13 cellular contexts compared by ENCODE assay signal in genomic region chr5:150490754-150491153, GRCh38. TPM values are rescaled to one million over a fixed set of nuclear protein-coding genes. Genes with fewer than 3 reads are reported as not detected.
DNase-seq lines count a peak whose midpoint lies in the region; ATAC-seq and TF ChIP-seq lines count a peak whose summit lies in the region.
"Had no signal": no experiment of that assay in that cellular context is flagged by ENCODE, and none has a peak within 500 bp of the region (broad histone marks: within the 10 kb centered on the region; RNA-seq: fewer than 3 reads in every experiment).

No MANE protein-coding gene starts in this region.

- no peak for ATAC-seq in gastrocnemius medialis
- ATAC-seq in CD8-positive, alpha-beta T cell, result no peak
- ATAC-seq: T-cell had no signal

- in situ Hi-C loops in gastrocnemius medialis (cut with MboI; ENCODE audit: low sequenced_read_pairs in 4 of 4), result no loop called here

- H3K36me3 ChIP-seq in OCI-LY7 (ENCODE audit: insufficient read depth, low read length) (no peaks in the 10 kb centered on the region), esophagus squamous epithelium (peaks cover 0 to 5% (median 0%) of the 10 kb centered on the region in 3 donors), gastrocnemius medialis (no peaks in the 10 kb centered on the region)
- no peaks in the 10 kb centered on the region for H3K36me3 ChIP-seq in CD8-positive, alpha-beta T cell (ENCODE audit: insufficient read depth, low read length)

- CTCF ChIA-PET in OCI-LY7 (lab: Charles Lee; ENCODE audit: unreplicated experiment), result interaction anchor here (1.7 to 2.3 kb wide), 3 partner anchors 8 to 31 kb away, joined by 5 to 10 read pairs (median 9); no protein-coding TSS in a partner anchor
- CTCF ChIA-PET in CD8-positive, alpha-beta T cell (lab: Charles Lee), result interaction anchor here (1.0 kb wide), 1 partner anchor 14 kb away, joined by 3 read pairs; no protein-coding TSS in a partner anchor

- H3K4me1 Mint-ChIP-seq in CD14-positive monocyte, result peaks cover 66% of the 10 kb centered on the region
- peaks cover 8% of the 10 kb centered on the region for H3K4me1 Mint-ChIP-seq in CD8-positive, alpha-beta T cell (ENCODE audit: low read depth)

- H3K4me3 Mint-ChIP-seq in CD14-positive monocyte, result peak overlapping the region; percentile 78 to 92
- H3K4me3 Mint-ChIP-seq in CD8-positive, alpha-beta T cell, result no peak overlapping the region
- H3K4me3 Mint-ChIP-seq: T-cell had no signal

- no peaks in the 10 kb centered on the region for H3K9me3 Mint-ChIP-seq in CD14-positive monocyte
- H3K9me3 Mint-ChIP-seq in CD8-positive, alpha-beta T cell, result no peaks in the 10 kb centered on the region
- H3K9me3 Mint-ChIP-seq: T-cell had no signal

- no peaks in the 10 kb centered on the region for H3K9me3 ChIP-seq in OCI-LY7 (ENCODE audit: low read length)
- no peaks in the 10 kb centered on the region for H3K9me3 ChIP-seq in esophagus squamous epithelium
- H3K9me3 ChIP-seq in gastrocnemius medialis, result no peaks in the 10 kb centered on the region
- H3K9me3 ChIP-seq in CD8-positive, alpha-beta T cell (ENCODE audit: low read length), result no peaks in the 10 kb centered on the region

- H3K4me1 ChIP-seq in OCI-LY7 (ENCODE audit: insufficient read depth, low read length, poor library complexity, severe bottlenecking) (peaks cover 58% of the 10 kb centered on the region), esophagus squamous epithelium (peaks cover 62 to 90% (median 71%) of the 10 kb centered on the region in 3 donors), gastrocnemius medialis (peaks cover 57 to 58% of the 10 kb centered on the region in 2 donors)
- no peaks in the 10 kb centered on the region for H3K4me1 ChIP-seq in CD8-positive, alpha-beta T cell (ENCODE audit: insufficient read depth, low read length)

- whole genome bisulfite sequencing in esophagus squamous epithelium, 2 donors, result 38 to 67% methylated on average over 1 of the region's 1 CpG

- intact Hi-C loops in CD14-positive monocyte (cut with micrococcal nuclease), result loop anchor here in 1 of 2 donors (5.0 kb wide), 1 partner anchor 37 kb away; no protein-coding TSS in a partner anchor
- intact Hi-C loops in OCI-LY7 (cut with micrococcal nuclease; ENCODE audit: unreplicated experiment), result loop anchor here (10.0 kb wide), 1 partner anchor 664 kb away; the partner anchor contains the start of gene ANXA6
- intact Hi-C loops in esophagus squamous epithelium (cut with DNase I), result no loop called here
- intact Hi-C loops in gastrocnemius medialis (cut with DNase I; ENCODE audit: low total_unique reads), result no loop called here
- intact Hi-C loops in CD8-positive, alpha-beta T cell (cut with DNase I, micrococcal nuclease), result no loop called here

- H3K27me3 Mint-ChIP-seq in CD14-positive monocyte (ENCODE audit: low read depth in 3 of 3), result peaks cover 0 to 3% (median 0%) of the 10 kb centered on the region in 3 donors
- H3K27me3 Mint-ChIP-seq in CD8-positive, alpha-beta T cell (ENCODE audit: low read depth), result peaks cover 10% of the 10 kb centered on the region

- no TSS peak for BruUV-seq in OCI-LY7 (replicated peaks; lab: Mats Ljungman, UMichigan)

- H3K27me3 ChIP-seq in esophagus squamous epithelium (no peaks in the 10 kb centered on the region), gastrocnemius medialis (no peaks in the 10 kb centered on the region)
- H3K27me3 ChIP-seq in CD8-positive, alpha-beta T cell (ENCODE audit: insufficient read depth, low read length), result no peaks in the 10 kb centered on the region

- peak overlapping the region; percentile 93 to 99 (median 97) for H3K27ac Mint-ChIP-seq in CD14-positive monocyte
- H3K27ac Mint-ChIP-seq in CD8-positive, alpha-beta T cell, result no peak overlapping the region
- H3K27ac Mint-ChIP-seq: T-cell had no signal

- H3K4me3 ChIP-seq in OCI-LY7 (ENCODE audit: low read depth, low read length, poor library complexity, severe bottlenecking), result peak overlapping the region; percentile 40
- H3K4me3 ChIP-seq in esophagus squamous epithelium, result no peak overlapping the region
- no peak overlapping the region for H3K4me3 ChIP-seq in gastrocnemius medialis
- no peak overlapping the region for H3K4me3 ChIP-seq in CD8-positive, alpha-beta T cell (ENCODE audit: low read depth, low read length)

- peaks cover 27 to 42% of the 10 kb centered on the region in 2 donors for H3K36me3 Mint-ChIP-seq in CD14-positive monocyte
- no peaks in the 10 kb centered on the region for H3K36me3 Mint-ChIP-seq in CD8-positive, alpha-beta T cell
- H3K36me3 Mint-ChIP-seq: T-cell had no signal

- H2AFZ ChIP-seq in OCI-LY7 (ENCODE audit: low read length), result no peak overlapping the region

- POLR2A ChIA-PET in OCI-LY7 (lab: Charles Lee), result interaction anchor here (1.2 to 2.8 kb wide), 7 partner anchors 8 to 30 kb away, joined by 3 to 19 read pairs (median 7); no protein-coding TSS in a partner anchor
- POLR2A ChIA-PET in CD8-positive, alpha-beta T cell (lab: Charles Lee), result no interaction called here

- peaks cover 43% of the 10 kb centered on the region; the same call in 1 of the 2 replicates for H3K79me2 ChIP-seq in OCI-LY7 (ENCODE audit: insufficient read depth, low read depth, low read length)

- H3K9me2 ChIP-seq in OCI-LY7 (ENCODE audit: insufficient read depth, low read length), result no peaks in the 10 kb centered on the region

- H3K4me2 ChIP-seq in OCI-LY7 (ENCODE audit: low read length), result peak overlapping the region; percentile 87

- H3K27ac ChIP-seq in OCI-LY7 (ENCODE audit: low read depth, low read length, poor library complexity, severe bottlenecking) (peak overlapping the region; percentile 73), esophagus squamous epithelium (peak overlapping the region; percentile 93 to 99 (median 98)), gastrocnemius medialis (peak overlapping the region in 3 of 4 donors; percentile 62 to 98 (median 93))
- no peak overlapping the region for H3K27ac ChIP-seq in CD8-positive, alpha-beta T cell (ENCODE audit: low read depth, low read length)

- no peak for TF ChIP-seq CTCF in CD14-positive monocyte (IDR thresholded peaks at IDR 0.05)
- no peak for TF ChIP-seq CTCF in OCI-LY7 (conservative IDR thresholded peaks at IDR 0.05; ENCODE audit: low read length)
- no peak for TF ChIP-seq CTCF in esophagus squamous epithelium (IDR thresholded peaks at IDR 0.05)
- no peak for TF ChIP-seq CTCF in gastrocnemius medialis (IDR thresholded peaks at IDR 0.05 in 4 of 5, conservative IDR thresholded peaks at IDR 0.05 in 1 of 5)
- no peak for TF ChIP-seq CTCF in CD8-positive, alpha-beta T cell (IDR thresholded peaks at IDR 0.05)

- no peak for TF ChIP-seq POLR2A in esophagus squamous epithelium (IDR thresholded peaks at IDR 0.05)
- TF ChIP-seq POLR2A in gastrocnemius medialis (IDR thresholded peaks at IDR 0.05), result no peak

- H4K20me1 ChIP-seq in OCI-LY7 (ENCODE audit: insufficient read depth, low read length), result no peaks in the 10 kb centered on the region

- DNase-seq in CD14-positive monocyte (ENCODE audit: low spot score) (no peak), OCI-LY7 (ENCODE audit: low spot score) (no peak), esophagus squamous epithelium (lab: John Stamatoyannopoulos, UW) (no peak), gastrocnemius medialis (no peak), dermis blood vessel endothelial cell (no peak), MV-4-11 (lab: John Stamatoyannopoulos, UW) (no peak), OCI-M2 (lab: John Stamatoyannopoulos, UW; ENCODE audit: unreplicated experiment) (no peak)
- DNase-seq in CD8-positive, alpha-beta T cell, result no peak
- DNase-seq: effector CD4-positive, alpha-beta T cell; kidney; NCI-H2171; stimulated activated naive CD4-positive, alpha-beta T cell treated with Interleukin-2 at 50 U/mL for 16 hours; T-cell had no signal

RNA-seq across cellular contexts. Expression of gene NDST1, which starts 17.2 kb away (rescaled TPM):
- polyA plus RNA-seq in CD14-positive monocyte, result 1 to 10 TPM; 7.0 to 7.5 TPM
- total RNA-seq in OCI-LY7 (2014; rRNA removed; shearing (Covaris generic)), result 8.8 and 9.5 TPM in 2 replicates
- 26.6 and 28.4 TPM in 2 replicates for total RNA-seq in OCI-LY7 (2022)
- total RNA-seq in esophagus squamous epithelium, result 100 to 1,000 TPM in 3 of 4 donors, 10 to 100 TPM in 1; 76.5 to 205 (median 118) TPM
- 10 to 100 TPM; 36.1 to 70.5 (median 50.5) TPM for total RNA-seq in gastrocnemius medialis
- total RNA-seq in CD8-positive, alpha-beta T cell, result under 1 TPM; 0.11 to 0.22 TPM
- 68.1 and 99.5 TPM in 2 replicates for total RNA-seq in dermis blood vessel endothelial cell

RNA-seq across cellular contexts. Expression of gene RPS14, which starts 41.2 kb away (rescaled TPM):
- polyA plus RNA-seq in CD14-positive monocyte, result 1,000 to 10,000 TPM; 2,768 to 3,499 TPM
- 2,281 and 2,351 TPM in 2 replicates for total RNA-seq in OCI-LY7 (2014; rRNA removed; shearing (Covaris generic))
- total RNA-seq in OCI-LY7 (2022) (2,284 and 2,304 TPM in 2 replicates), esophagus squamous epithelium (1,000 to 10,000 TPM; 1,098 to 4,026 (median 2,484) TPM), gastrocnemius medialis (1,000 to 10,000 TPM; 1,865 to 2,215 (median 2,024) TPM), dermis blood vessel endothelial cell (1,615 and 3,652 TPM in 2 replicates)
- 1,000 to 10,000 TPM; 5,604 to 5,613 TPM for total RNA-seq in CD8-positive, alpha-beta T cell

Comparison
In these comparisons a context has a peak if more than half of its experiments do, and no peak if none do; other contexts are left out.
1. RNA of gene NDST1, which starts 17.2 kb away (total RNA-seq): 76.5 to 205 TPM in esophagus squamous epithelium, 68.1 to 99.5 TPM in dermis blood vessel endothelial cell, 36.1 to 70.5 TPM in gastrocnemius medialis and 8.8 to 28.4 TPM in OCI-LY7; 0.11 to 0.22 TPM in CD8-positive, alpha-beta T cell; every median in the first group is over 4 times any median in the second.